ENCODE assay signal across 17 cellular contexts in the genomic region with DNA sequence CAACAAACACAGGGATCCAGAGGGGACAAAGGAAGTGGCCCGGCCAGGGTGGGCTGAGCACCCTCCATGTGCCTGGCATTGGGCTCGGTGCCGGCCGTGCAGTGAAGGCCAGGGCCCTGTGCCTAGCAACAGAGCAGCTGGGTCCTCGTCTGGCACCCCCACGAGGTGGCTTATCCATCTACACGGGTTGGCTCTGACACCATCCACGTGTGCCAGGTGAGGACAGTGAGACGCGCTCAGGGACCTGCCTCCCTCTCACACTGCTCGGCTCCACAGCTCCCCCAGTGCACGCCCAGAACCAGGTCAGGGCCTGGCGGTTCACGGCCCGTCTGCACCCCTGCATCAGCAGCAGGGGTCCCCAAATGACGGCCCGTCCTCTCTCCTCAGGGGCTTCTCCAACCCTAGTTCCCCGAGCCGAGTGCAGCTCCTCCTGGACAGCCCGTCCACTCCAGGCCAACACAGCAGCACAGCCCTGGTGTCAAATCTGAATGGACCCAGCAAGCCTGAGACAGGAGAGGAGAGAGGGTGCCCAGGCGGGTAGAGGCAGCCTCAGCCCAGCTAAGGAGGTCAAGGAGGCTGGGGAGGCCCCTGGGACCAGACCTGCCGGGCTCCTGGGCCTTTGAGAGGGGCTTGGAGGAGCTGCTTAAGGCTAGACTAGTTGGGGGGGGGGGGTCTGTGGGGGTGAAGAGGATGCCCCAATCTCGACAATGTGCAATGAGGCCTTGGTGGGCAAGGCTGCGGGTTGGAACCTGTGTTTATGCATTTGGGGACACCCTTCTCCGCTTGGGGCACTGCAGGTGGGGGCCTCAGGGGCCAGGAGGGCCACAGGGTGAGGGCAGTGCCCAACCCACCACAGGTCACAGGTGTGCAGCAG.
DNase-seq lines count a peak whose midpoint lies in the region; ATAC-seq and TF ChIP-seq lines count a peak whose summit lies in the region.
"Had no signal": no experiment of that assay in that cellular context is flagged by ENCODE, and none has a peak within 500 bp of the region (broad histone marks: within the 10 kb centered on the region; RNA-seq: fewer than 3 reads in every experiment).

No MANE protein-coding gene starts in this region.

- H3K4me3 Mint-ChIP-seq in glutamatergic neuron (ENCODE audit: unreplicated experiment) = no peak overlapping the region
- H3K4me3 Mint-ChIP-seq in activated CD8-positive, alpha-beta T cell treated with anti-CD3 and anti-CD28 coated beads, Interleukin-2, amount 10 ng/mL, durations not matched to agents 7 days and 5 days = no peak overlapping the region

- H3K9me3 Mint-ChIP-seq in glutamatergic neuron (ENCODE audit: unreplicated experiment) = no peaks in the 10 kb centered on the region
- H3K9me3 Mint-ChIP-seq in activated CD8-positive, alpha-beta T cell treated with anti-CD3 and anti-CD28 coated beads, Interleukin-2, amount 10 ng/mL, durations not matched to agents 7 days and 5 days (ENCODE audit: insufficient read depth) = no peaks in the 10 kb centered on the region

- H3K9me3 ChIP-seq in left ventricle myocardium inferior (replicated peaks) = no peaks in the 10 kb centered on the region
- no peaks in the 10 kb centered on the region for H3K9me3 ChIP-seq in mucosa of descending colon
- H3K9me3 ChIP-seq in upper lobe of right lung = no peaks in the 10 kb centered on the region

- H3K36me3 Mint-ChIP-seq in glutamatergic neuron (ENCODE audit: unreplicated experiment) = no peaks in the 10 kb centered on the region
- no peaks in the 10 kb centered on the region for H3K36me3 Mint-ChIP-seq in activated CD8-positive, alpha-beta T cell treated with anti-CD3 and anti-CD28 coated beads, Interleukin-2, amount 10 ng/mL, durations not matched to agents 7 days and 5 days (ENCODE audit: low read depth)

- H3K36me3 ChIP-seq in left ventricle myocardium inferior = no peaks in the 10 kb centered on the region
- H3K36me3 ChIP-seq in mucosa of descending colon (ENCODE audit: low read depth) = no peaks in the 10 kb centered on the region
- no peaks in the 10 kb centered on the region for H3K36me3 ChIP-seq in upper lobe of right lung

- H3K4me3 ChIP-seq in left ventricle myocardium inferior (no peak overlapping the region), mucosa of descending colon (no peak overlapping the region), upper lobe of right lung (no peak overlapping the region)

- H3K4me1 ChIP-seq in left ventricle myocardium inferior = no peaks in the 10 kb centered on the region
- H3K4me1 ChIP-seq in mucosa of descending colon (ENCODE audit: low read depth) = peaks cover 3% of the 10 kb centered on the region
- no peaks in the 10 kb centered on the region for H3K4me1 ChIP-seq in upper lobe of right lung

- H3K27me3 Mint-ChIP-seq in glutamatergic neuron (ENCODE audit: unreplicated experiment) = peaks cover 7% of the 10 kb centered on the region
- H3K27me3 Mint-ChIP-seq in activated CD8-positive, alpha-beta T cell treated with anti-CD3 and anti-CD28 coated beads, Interleukin-2, amount 10 ng/mL, durations not matched to agents 7 days and 5 days (ENCODE audit: low read depth) = no peaks in the 10 kb centered on the region

- H3K4me1 Mint-ChIP-seq in glutamatergic neuron (ENCODE audit: low read depth, unreplicated experiment) = peaks cover 5% of the 10 kb centered on the region
- peaks cover 3% of the 10 kb centered on the region for H3K4me1 Mint-ChIP-seq in activated CD8-positive, alpha-beta T cell treated with anti-CD3 and anti-CD28 coated beads, Interleukin-2, amount 10 ng/mL, durations not matched to agents 7 days and 5 days (ENCODE audit: low read depth)

- ATAC-seq in Right ventricle myocardium superior (ENCODE audit: poor library complexity) = no peak
- ATAC-seq in mucosa of descending colon = no peak
- ATAC-seq in upper lobe of right lung = no peak
- ATAC-seq in activated CD8-positive, alpha-beta T cell treated with anti-CD3 and anti-CD28 coated beads, Interleukin-2, amount 10 ng/mL, durations not matched to agents 7 days and 5 days = no peak
- ATAC-seq: PC-3 had no signal

- intact Hi-C loops in Right ventricle myocardium superior (cut with DNase I) (no loop called here), left ventricle myocardium inferior (cut with micrococcal nuclease) (no loop called here), mucosa of descending colon (cut with DNase I, micrococcal nuclease) (no loop called here), upper lobe of right lung (cut with DNase I) (no loop called here)

- TF ChIP-seq CTCF in left ventricle myocardium inferior (IDR thresholded peaks at IDR 0.05; ENCODE audit: borderline replicate concordance) (no peak), glutamatergic neuron (IDR thresholded peaks at IDR 0.05; ENCODE audit: partially characterized antibody, unreplicated experiment) (no peak), mucosa of descending colon (IDR thresholded peaks at IDR 0.05) (no peak), upper lobe of right lung (IDR thresholded peaks at IDR 0.05) (no peak)

- no peak overlapping the region for H3K27ac Mint-ChIP-seq in glutamatergic neuron (ENCODE audit: unreplicated experiment)
- H3K27ac Mint-ChIP-seq in activated CD8-positive, alpha-beta T cell treated with anti-CD3 and anti-CD28 coated beads, Interleukin-2, amount 10 ng/mL, durations not matched to agents 7 days and 5 days = no peak overlapping the region

- peak; percentile 25 for DNase-seq in Right ventricle myocardium superior
- no peak for DNase-seq in left ventricle myocardium inferior
- peak; percentile 14 for DNase-seq in glutamatergic neuron
- DNase-seq in mucosa of descending colon = peak in 2 of 3 donors; percentile 15 to 36
- DNase-seq in upper lobe of right lung = peak; percentile 45
- no peak for DNase-seq in activated CD8-positive, alpha-beta T cell treated with anti-CD3 and anti-CD28 coated beads, Interleukin-2, amount 10 ng/mL, durations not matched to agents 7 days and 5 days
- DNase-seq in activated CD4-positive, CD25-positive, alpha-beta regulatory T cell treated with anti-CD3 and anti-CD28 coated beads, Interleukin-2, amount 50 U/mL, for 72 hours = no peak
- no peak for DNase-seq in SHP77 treated with DMSO at 0.1 percent for 48 hours (lab: John Stamatoyannopoulos, UW)
- DNase-seq: C1 segment of cervical spinal cord; DMS 273 treated with DMSO at 0.1 percent for 48 hours; IMR-90; MV-4-11; NCI-H146; NCI-H69; NK-92 treated with Interleukin-12 subunit alpha and Interleukin-12 subunit beta, amount 100 ng/mL, for 24 hours; PC-3; SHP77 had no signal

- H3K27me3 ChIP-seq in left ventricle myocardium inferior (ENCODE audit: low read depth) = peaks cover 42% of the 10 kb centered on the region
- H3K27me3 ChIP-seq in upper lobe of right lung = peaks cover 14% of the 10 kb centered on the region

- POLR2A ChIA-PET in activated CD8-positive, alpha-beta T cell treated with anti-CD3 and anti-CD28 coated beads, Interleukin-2, amount 10 ng/mL, durations not matched to agents 7 days and 5 days (lab: Charles Lee) = no interaction called here

- no peak overlapping the region for H3K27ac ChIP-seq in left ventricle myocardium inferior (replicated peaks)
- no peak overlapping the region for H3K27ac ChIP-seq in upper lobe of right lung

- CTCF ChIA-PET in activated CD8-positive, alpha-beta T cell treated with anti-CD3 and anti-CD28 coated beads, Interleukin-2, amount 10 ng/mL, durations not matched to agents 7 days and 5 days (lab: Charles Lee) = no interaction called here

Comparison
In these comparisons a context has a peak if more than half of its experiments do, and no peak if none do; other contexts are left out.
1. DNase-seq: peak in Right ventricle myocardium superior (single experiment), glutamatergic neuron (single experiment), mucosa of descending colon (2 of 3) and upper lobe of right lung (single experiment); none in left ventricle myocardium inferior (single experiment), activated CD8-positive, alpha-beta T cell treated with anti-CD3 and anti-CD28 coated beads, Interleukin-2, amount 10 ng/mL, durations not matched to agents 7 days and 5 days (single experiment), activated CD4-positive, CD25-positive, alpha-beta regulatory T cell treated with anti-CD3 and anti-CD28 coated beads, Interleukin-2, amount 50 U/mL, for 72 hours (single experiment) and SHP77 treated with DMSO at 0.1 percent for 48 hours (single experiment).